In the genomic region with DNA sequence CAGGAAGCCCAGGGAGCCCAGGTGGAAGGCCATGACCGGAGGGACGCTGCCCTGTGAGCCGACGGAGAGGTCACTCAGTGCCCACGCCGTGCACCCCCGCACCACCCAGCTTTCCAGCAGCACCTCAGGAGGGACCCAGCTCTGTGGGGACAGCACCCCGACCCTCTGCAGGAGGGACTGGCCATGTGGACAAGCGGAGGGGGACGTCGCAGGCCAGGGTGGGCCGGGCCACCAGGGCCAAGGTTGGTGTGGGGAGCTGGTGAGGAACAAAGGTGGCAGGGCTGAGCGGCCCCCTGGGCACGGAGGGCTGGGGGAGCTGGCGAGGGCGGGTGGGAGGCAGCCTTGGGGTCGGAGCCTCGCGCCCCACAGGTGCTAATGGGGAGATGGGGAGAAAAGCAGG, we compare ENCODE assay signal across 12 cellular contexts.
"Had no signal": no experiment of that assay in that cellular context is flagged by ENCODE, and none has a peak within 500 bp of the region (broad histone marks: within the 10 kb centered on the region; RNA-seq: fewer than 3 reads in every experiment).

No MANE protein-coding gene starts in this region.

- DNase-seq: colonic mucosa; dermis blood vessel endothelial cell; erythroblast; foreskin keratinocyte; kidney glomerular epithelial cell; lower lobe of right lung; midbrain; naive B cell; small intestine; stimulated activated CD4-positive, alpha-beta T cell treated with anti-CD3 and anti-CD28 coated beads, Interleukin-2, amount 100 ng/mL, for 48 hours; stimulated activated naive CD4-positive, alpha-beta T cell treated with Interleukin-2 at 50 U/mL for 16 hours had no signal

- H3K4me3 ChIP-seq: colonic mucosa, lower lobe of right lung had no signal

- ATAC-seq: foreskin keratinocyte, left lobe of liver, lower lobe of right lung had no signal

- H3K27ac ChIP-seq: colonic mucosa, foreskin keratinocyte, lower lobe of right lung had no signal

- H3K4me1 ChIP-seq: foreskin keratinocyte had no signal

- H3K9me3 ChIP-seq: colonic mucosa, lower lobe of right lung had no signal

- H3K27me3 ChIP-seq: colonic mucosa, foreskin keratinocyte had no signal
